Comparison of ENCODE assay signal across 8 cellular contexts in the genomic region with DNA sequence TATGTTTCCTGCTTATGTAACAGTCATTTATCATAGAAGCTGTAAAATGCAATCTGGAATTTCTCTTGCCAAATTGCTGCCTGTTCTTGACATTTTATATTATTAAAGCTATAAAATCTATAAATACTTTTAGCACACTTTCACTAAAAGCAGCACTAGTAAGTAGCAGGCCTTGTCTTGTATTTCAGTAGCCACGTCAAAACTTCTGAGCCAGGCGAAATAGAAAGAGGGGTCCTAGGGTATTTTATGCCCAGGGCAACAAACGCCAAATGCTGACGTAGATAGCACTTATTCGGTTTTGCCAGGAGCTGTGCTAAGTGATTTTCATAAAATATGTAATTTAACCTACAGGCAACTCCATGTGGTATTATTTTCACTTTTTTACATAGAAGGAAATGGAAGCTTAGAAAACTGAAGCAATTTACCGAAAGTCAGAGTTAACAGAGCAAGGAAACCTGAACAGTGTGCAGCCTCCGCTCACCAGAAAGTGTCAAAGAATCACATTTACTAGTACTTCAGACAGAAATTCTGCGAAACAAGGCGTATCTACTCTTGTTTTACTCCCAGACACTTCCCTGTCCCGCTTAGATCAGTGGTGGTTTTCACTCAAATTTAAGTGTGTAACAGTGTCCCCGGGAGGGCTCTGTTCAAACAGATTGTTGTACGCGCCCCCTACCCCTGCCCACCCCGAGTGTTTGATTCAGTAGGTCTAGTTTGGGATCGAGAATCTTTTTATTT. TPM values are rescaled to one million over a fixed set of nuclear protein-coding genes. Genes with fewer than 3 reads are reported as not detected.
DNase-seq lines count a peak whose midpoint lies in the region; ATAC-seq and TF ChIP-seq lines count a peak whose summit lies in the region.

No MANE protein-coding gene starts in this region.

- H3K4me3 ChIP-seq in right cardiac atrium (ENCODE audit: low read length) (peak overlapping the region; percentile 62), mesodermal cell (ENCODE audit: extremely low read depth, insufficient read depth, low read length, poor library complexity, severe bottlenecking) (peak overlapping the region; percentile 83), vagina (peak overlapping the region in 1 of 2 donors; percentile 74)

- ATAC-seq in right cardiac atrium: no peak
- ATAC-seq in left ventricle myocardium superior: no peak

- H3K4me1 ChIP-seq in right cardiac atrium (ENCODE audit: control insufficient read depth, insufficient read depth, low read length) (no peaks in the 10 kb centered on the region), mesodermal cell (ENCODE audit: control insufficient read depth, insufficient read depth, low read length, poor library complexity, severe bottlenecking) (no peaks in the 10 kb centered on the region), vagina (peaks cover 30% of the 10 kb centered on the region)

- intact Hi-C loops in right cardiac atrium (cut with DNase I) (no loop called here), left ventricle myocardium superior (cut with micrococcal nuclease) (no loop called here), vagina (cut with DNase I) (no loop called here)
- intact Hi-C loops in activated T-helper 2 cell treated with anti-CD3 and anti-CD28 coated beads, Interferon-gamma antibody, Interleukin-2, Interleukin-4, amounts not matched to agents 10 μg/mL and 5 μg/mL and 100 μg/mL, durations not matched to agents 14 hours and 24 hours and 36 hours (cut with micrococcal nuclease): loop anchor here (1.0 to 5.0 kb wide), 4 partner anchors 89 to 580 kb away; partner anchors contain the start of genes NBEAL1 and WDR12

- no peaks in the 10 kb centered on the region for H3K27me3 Mint-ChIP-seq in activated T-helper 2 cell treated with anti-CD3 and anti-CD28 coated beads, Interferon-gamma antibody, Interleukin-2, Interleukin-4, amounts not matched to agents 10 μg/mL and 5 μg/mL and 100 μg/mL, durations not matched to agents 14 hours and 24 hours and 36 hours (ENCODE audit: low read depth)

- no peak for TF ChIP-seq POLR2A in vagina (IDR thresholded peaks at IDR 0.05)

- 92% methylated on average over 15 of the region's 15 CpGs for WGBS in right cardiac atrium
- 96 to 98% methylated on average over 11 to 12 of the region's 15 CpGs for WGBS in mesodermal cell (ENCODE audit: insufficient coverage in 2 of 2), 2 experiments

- no peak for DNase-seq in right cardiac atrium
- DNase-seq in left ventricle myocardium superior: no peak
- DNase-seq in activated T-helper 2 cell treated with anti-CD3 and anti-CD28 coated beads, Interferon-gamma antibody, Interleukin-2, Interleukin-4, amounts not matched to agents 10 μg/mL and 5 μg/mL and 100 μg/mL, durations not matched to agents 14 hours and 24 hours and 36 hours (ENCODE audit: low spot score): no peak
- DNase-seq in vagina (ENCODE audit: extremely low spot score in 2 of 2): no peak
- DNase-seq in NCI-H1436 (lab: John Stamatoyannopoulos, UW): no peak
- no peak for DNase-seq in foreskin melanocyte
- no peak for DNase-seq in COLO829 (ENCODE audit: low spot score)

- H3K4me1 Mint-ChIP-seq in activated T-helper 2 cell treated with anti-CD3 and anti-CD28 coated beads, Interferon-gamma antibody, Interleukin-2, Interleukin-4, amounts not matched to agents 10 μg/mL and 5 μg/mL and 100 μg/mL, durations not matched to agents 14 hours and 24 hours and 36 hours (ENCODE audit: low read depth): peaks cover 12% of the 10 kb centered on the region

- TF ChIP-seq CTCF in vagina (IDR thresholded peaks at IDR 0.05): no peak

- H3K27me3 ChIP-seq in right cardiac atrium (ENCODE audit: control insufficient read depth, insufficient read depth) (no peaks in the 10 kb centered on the region), vagina (no peaks in the 10 kb centered on the region)

- no peaks in the 10 kb centered on the region for H3K9me3 Mint-ChIP-seq in activated T-helper 2 cell treated with anti-CD3 and anti-CD28 coated beads, Interferon-gamma antibody, Interleukin-2, Interleukin-4, amounts not matched to agents 10 μg/mL and 5 μg/mL and 100 μg/mL, durations not matched to agents 14 hours and 24 hours and 36 hours

- H3K36me3 Mint-ChIP-seq in activated T-helper 2 cell treated with anti-CD3 and anti-CD28 coated beads, Interferon-gamma antibody, Interleukin-2, Interleukin-4, amounts not matched to agents 10 μg/mL and 5 μg/mL and 100 μg/mL, durations not matched to agents 14 hours and 24 hours and 36 hours (ENCODE audit: low read depth): peaks cover 19% of the 10 kb centered on the region

- peaks cover 15% of the 10 kb centered on the region for H3K36me3 ChIP-seq in mesodermal cell (ENCODE audit: control insufficient read depth, insufficient read depth, low read length)
- H3K36me3 ChIP-seq in vagina: no peaks in the 10 kb centered on the region

- H3K9me3 ChIP-seq in right cardiac atrium (ENCODE audit: control insufficient read depth, low read length): no peaks in the 10 kb centered on the region
- H3K9me3 ChIP-seq in mesodermal cell (ENCODE audit: control insufficient read depth, low read length): no peaks in the 10 kb centered on the region
- H3K9me3 ChIP-seq in vagina: no peaks in the 10 kb centered on the region

- H3K27ac ChIP-seq in right cardiac atrium (ENCODE audit: low read length): no peak overlapping the region
- no peak overlapping the region for H3K27ac ChIP-seq in mesodermal cell (ENCODE audit: low read depth, low read length, severe bottlenecking)
- H3K27ac ChIP-seq in vagina: peak overlapping the region; percentile 93

- peak overlapping the region; percentile 91 for H3K4me3 Mint-ChIP-seq in activated T-helper 2 cell treated with anti-CD3 and anti-CD28 coated beads, Interferon-gamma antibody, Interleukin-2, Interleukin-4, amounts not matched to agents 10 μg/mL and 5 μg/mL and 100 μg/mL, durations not matched to agents 14 hours and 24 hours and 36 hours (ENCODE audit: low read depth)

- H3K27ac Mint-ChIP-seq in activated T-helper 2 cell treated with anti-CD3 and anti-CD28 coated beads, Interferon-gamma antibody, Interleukin-2, Interleukin-4, amounts not matched to agents 10 μg/mL and 5 μg/mL and 100 μg/mL, durations not matched to agents 14 hours and 24 hours and 36 hours: peak overlapping the region; percentile 60

RNA-seq across cellular contexts. Expression of gene CYP20A1, which starts 1.1 kb away (rescaled TPM):
- total RNA-seq in right cardiac atrium: 10 to 100 TPM; 13.8 to 18.6 (median 14.2) TPM
- polyA plus RNA-seq in right cardiac atrium: 9.8 TPM
- 10.4 TPM for total RNA-seq in left ventricle myocardium superior
- total RNA-seq in activated T-helper 2 cell treated with anti-CD3 and anti-CD28 coated beads, Interferon-gamma antibody, Interleukin-2, Interleukin-4, amounts not matched to agents 10 μg/mL and 5 μg/mL and 100 μg/mL, durations not matched to agents 14 hours and 24 hours and 36 hours: 21.0 and 23.2 TPM in 2 replicates
- polyA plus RNA-seq in mesodermal cell (2013, experiment 1 of 2): 9.7 TPM
- polyA plus RNA-seq in mesodermal cell (2013, experiment 2 of 2): 11.0 TPM
- total RNA-seq in vagina: 19.4 TPM
